ENCODE assay signal across 1 cellular context in genomic region chr6:16294371-16294770, GRCh38.
TF ChIP-seq lines count a peak whose summit lies in the region.

No MANE protein-coding gene starts in this region.

TF ChIP-seq in IMR-90, 13 proteins besides CTCF, POLR2A, EP300 and RAD21 (continued from another document):
- TF ChIP-seq ELK1 (IDR thresholded peaks at IDR 0.05; ENCODE audit: borderline replicate concordance, low read depth, low read length) (no peak), RCOR1 (IDR thresholded peaks at IDR 0.05; ENCODE audit: insufficient replicate concordance, low read length) (no peak), MXI1 (IDR thresholded peaks at IDR 0.05; ENCODE audit: borderline replicate concordance, low read depth, low read length) (no peak), RFX5 (IDR thresholded peaks at IDR 0.05; ENCODE audit: low read depth, low read length) (no peak), BHLHE40 (IDR thresholded peaks at IDR 0.05; ENCODE audit: low read depth, low read length) (no peak), MAFK (IDR thresholded peaks at IDR 0.05; ENCODE audit: low read depth, low read length) (no peak), FOS (IDR thresholded peaks at IDR 0.05; ENCODE audit: low read depth, low read length) (no peak)
TF ChIP-seq in IMR-90: peak in this region for 0.
